1 cellular context compared by ENCODE assay signal in the genomic region with DNA sequence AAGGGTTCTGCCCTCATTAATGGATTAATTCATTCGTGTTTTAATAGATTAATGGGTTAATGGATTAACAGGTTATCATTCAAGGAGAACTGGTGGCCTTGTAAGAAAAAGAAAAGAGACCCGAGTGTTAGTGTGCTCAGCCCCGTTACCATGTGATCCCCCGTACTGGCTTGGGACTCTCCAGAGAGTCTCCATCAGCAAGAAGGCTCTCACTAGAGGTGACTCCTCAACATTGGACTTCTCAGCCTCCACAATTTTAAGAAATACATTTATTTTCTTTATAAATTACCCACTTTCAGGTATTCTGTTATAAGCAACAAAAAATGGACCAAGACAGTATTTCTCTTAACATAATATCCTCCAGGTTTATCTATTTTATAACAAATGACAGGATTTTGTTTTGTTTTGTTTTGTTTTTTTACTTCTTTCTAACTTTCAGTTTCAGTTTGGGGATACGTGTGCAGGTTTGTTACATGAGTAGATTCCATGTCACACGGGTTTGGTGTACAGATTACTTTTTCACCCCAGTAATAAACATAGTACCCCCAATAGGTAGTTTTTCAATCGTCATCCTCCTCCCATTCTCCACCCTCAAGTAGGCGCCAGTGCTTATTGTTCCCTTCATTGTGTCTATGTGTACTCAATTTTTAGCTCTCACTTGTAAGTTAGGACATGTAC.
TF ChIP-seq lines count a peak whose summit lies in the region.

No MANE protein-coding gene starts in this region.

TF ChIP-seq in liver, 16 proteins besides CTCF, POLR2A, EP300 and RAD21 (continued from another document):
- TF ChIP-seq, protein P1, sequence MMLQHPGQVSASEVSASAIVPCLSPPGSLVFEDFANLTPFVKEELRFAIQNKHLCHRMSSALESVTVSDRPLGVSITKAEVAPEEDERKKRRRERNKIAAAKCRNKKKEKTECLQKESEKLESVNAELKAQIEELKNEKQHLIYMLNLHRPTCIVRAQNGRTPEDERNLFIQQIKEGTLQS (IDR thresholded peaks at IDR 0.05) = no peak
- TF ChIP-seq, protein P2, sequence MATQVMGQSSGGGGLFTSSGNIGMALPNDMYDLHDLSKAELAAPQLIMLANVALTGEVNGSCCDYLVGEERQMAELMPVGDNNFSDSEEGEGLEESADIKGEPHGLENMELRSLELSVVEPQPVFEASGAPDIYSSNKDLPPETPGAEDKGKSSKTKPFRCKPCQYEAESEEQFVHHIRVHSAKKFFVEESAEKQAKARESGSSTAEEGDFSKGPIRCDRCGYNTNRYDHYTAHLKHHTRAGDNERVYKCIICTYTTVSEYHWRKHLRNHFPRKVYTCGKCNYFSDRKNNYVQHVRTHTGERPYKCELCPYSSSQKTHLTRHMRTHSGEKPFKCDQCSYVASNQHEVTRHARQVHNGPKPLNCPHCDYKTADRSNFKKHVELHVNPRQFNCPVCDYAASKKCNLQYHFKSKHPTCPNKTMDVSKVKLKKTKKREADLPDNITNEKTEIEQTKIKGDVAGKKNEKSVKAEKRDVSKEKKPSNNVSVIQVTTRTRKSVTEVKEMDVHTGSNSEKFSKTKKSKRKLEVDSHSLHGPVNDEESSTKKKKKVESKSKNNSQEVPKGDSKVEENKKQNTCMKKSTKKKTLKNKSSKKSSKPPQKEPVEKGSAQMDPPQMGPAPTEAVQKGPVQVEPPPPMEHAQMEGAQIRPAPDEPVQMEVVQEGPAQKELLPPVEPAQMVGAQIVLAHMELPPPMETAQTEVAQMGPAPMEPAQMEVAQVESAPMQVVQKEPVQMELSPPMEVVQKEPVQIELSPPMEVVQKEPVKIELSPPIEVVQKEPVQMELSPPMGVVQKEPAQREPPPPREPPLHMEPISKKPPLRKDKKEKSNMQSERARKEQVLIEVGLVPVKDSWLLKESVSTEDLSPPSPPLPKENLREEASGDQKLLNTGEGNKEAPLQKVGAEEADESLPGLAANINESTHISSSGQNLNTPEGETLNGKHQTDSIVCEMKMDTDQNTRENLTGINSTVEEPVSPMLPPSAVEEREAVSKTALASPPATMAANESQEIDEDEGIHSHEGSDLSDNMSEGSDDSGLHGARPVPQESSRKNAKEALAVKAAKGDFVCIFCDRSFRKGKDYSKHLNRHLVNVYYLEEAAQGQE (IDR thresholded peaks at IDR 0.05) = no peak
TF ChIP-seq in liver: peak in this region for 0.
